Comparison of ENCODE assay signal across 1 cellular context in genomic region chr10:116767235-116767634, GRCh38.
TF ChIP-seq lines count a peak whose summit lies in the region.

No MANE protein-coding gene starts in this region.

TF ChIP-seq in IMR-90, 13 proteins besides CTCF, POLR2A, EP300 and RAD21 (continued from another document):
- TF ChIP-seq CEBPB (IDR thresholded peaks at IDR 0.05; ENCODE audit: low read depth, low read length) (no peak), RFX5 (IDR thresholded peaks at IDR 0.05; ENCODE audit: low read depth, low read length) (no peak), RCOR1 (IDR thresholded peaks at IDR 0.05; ENCODE audit: insufficient replicate concordance, low read length) (no peak), MAFK (IDR thresholded peaks at IDR 0.05; ENCODE audit: low read depth, low read length) (no peak), BHLHE40 (IDR thresholded peaks at IDR 0.05; ENCODE audit: low read depth, low read length) (no peak)
